Comparison of ENCODE assay signal across 2 cellular contexts in genomic region chr3:73602171-73602570, GRCh38.
TF ChIP-seq lines count a peak whose summit lies in the region.

No MANE protein-coding gene starts in this region.

TF ChIP-seq in SK-N-SH treated with all-trans-retinoic acid at 6 μM for 48 hours, 23 proteins besides CTCF, POLR2A, EP300 and RAD21 (continued from another document):
- no peak for TF ChIP-seq CSRNP3 (CRISPR knock-in tag; IDR thresholded peaks at IDR 0.05)
- no peak for TF ChIP-seq OSR1 (CRISPR knock-in tag; IDR thresholded peaks at IDR 0.05)
- TF ChIP-seq ZFP30 (CRISPR knock-in tag; IDR thresholded peaks at IDR 0.05), result no peak
- no peak for TF ChIP-seq POU6F1 (CRISPR knock-in tag; IDR thresholded peaks at IDR 0.05; ENCODE audit: borderline replicate concordance, low read depth)
- no peak for TF ChIP-seq PATZ1 (CRISPR knock-in tag; IDR thresholded peaks at IDR 0.05; ENCODE audit: borderline replicate concordance)
- TF ChIP-seq ISL1 (CRISPR knock-in tag; IDR thresholded peaks at IDR 0.05), result peak; percentile 74
- no peak for TF ChIP-seq CSDC2 (CRISPR knock-in tag; IDR thresholded peaks at IDR 0.05)
- TF ChIP-seq TOX (CRISPR knock-in tag; IDR thresholded peaks at IDR 0.05; ENCODE audit: borderline replicate concordance), result 0 out of 2 replicates have a peak, but pooled peaks have one; percentile 57
- no peak for TF ChIP-seq GLIS3 (CRISPR knock-in tag; IDR thresholded peaks at IDR 0.05)

TF ChIP-seq in HepG2, 621 proteins besides CTCF, POLR2A, EP300 and RAD21 (continued from another document):
- no peak for TF ChIP-seq ZBTB39 (CRISPR knock-in tag; IDR thresholded peaks at IDR 0.05)
- TF ChIP-seq ZNF180 (CRISPR knock-in tag; IDR thresholded peaks at IDR 0.05; ENCODE audit: borderline replicate concordance, low read depth), result no peak
